In the genomic region with DNA sequence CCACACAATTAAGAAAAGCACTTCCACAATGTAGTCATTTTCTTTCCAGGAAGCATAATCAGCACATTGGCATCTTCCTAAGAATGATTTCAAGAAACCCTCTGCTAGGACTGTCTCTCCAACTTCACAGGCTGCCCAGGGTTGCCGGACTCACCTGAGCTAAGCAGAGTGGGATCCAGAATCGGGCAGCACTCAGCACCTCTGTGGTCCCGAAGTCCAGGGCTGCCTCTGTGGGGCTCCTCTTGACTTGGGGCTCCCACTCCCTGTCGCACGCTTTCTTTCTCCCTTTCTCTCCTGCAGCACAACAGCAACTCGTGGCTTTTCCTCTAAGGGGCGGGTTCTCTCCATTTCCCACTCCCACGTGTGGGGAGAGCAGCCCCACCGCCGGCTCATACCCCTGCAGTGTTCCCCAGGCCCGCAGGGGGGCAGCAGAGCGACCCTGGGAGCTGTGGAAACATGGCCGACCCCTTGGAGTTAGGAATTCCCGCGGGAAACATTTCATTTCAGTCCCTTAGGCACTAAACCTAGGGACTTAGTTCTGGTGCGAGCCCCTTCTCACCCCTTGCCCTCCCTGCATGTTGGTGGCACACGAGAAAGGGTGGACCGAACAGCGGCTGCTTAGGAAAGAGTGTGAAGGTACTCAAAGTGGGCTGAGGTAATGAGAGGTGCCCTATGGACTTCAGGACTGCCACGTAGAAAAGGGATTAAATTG, we compare ENCODE assay signal across 1 cellular context.
TF ChIP-seq lines count a peak whose summit lies in the region.

TSS of gene TMEM272 (minus strand) at position 316 of the 712 bp plus-strand sequence. CDS start 6,647 bp downstream, outside the sequence.

TF ChIP-seq in K562, 482 proteins besides CTCF, POLR2A, EP300 and RAD21 (continued from another document):
- TF ChIP-seq ZHX1 (conservative IDR thresholded peaks at IDR 0.05; ENCODE audit: low read length) (no peak), GABPB2 (CRISPR knock-in tag; conservative IDR thresholded peaks at IDR 0.05) (no peak), TEAD2 (tag; IDR thresholded peaks at IDR 0.05) (no peak)
